ENCODE assay signal across 8 cellular contexts in genomic region chr19:4909897-4910593, GRCh38. TPM values are rescaled to one million over a fixed set of nuclear protein-coding genes. Genes with fewer than 3 reads are reported as not detected.
DNase-seq lines count a peak whose midpoint lies in the region; ATAC-seq and TF ChIP-seq lines count a peak whose summit lies in the region.

No MANE protein-coding gene starts in this region.

- no peak for TF ChIP-seq EP300 in suprapubic skin (IDR thresholded peaks at IDR 0.05)

- H3K4me1 Mint-ChIP-seq in activated naive CD4-positive, alpha-beta T cell treated with anti-CD3 and anti-CD28 coated beads, Interleukin-2, amount 50 U/mL, for 24 hours = peaks cover 54% of the 10 kb centered on the region
- H3K4me1 Mint-ChIP-seq in glutamatergic neuron (ENCODE audit: low read depth, unreplicated experiment) = peaks cover 18% of the 10 kb centered on the region

- H3K27ac Mint-ChIP-seq in activated naive CD4-positive, alpha-beta T cell treated with anti-CD3 and anti-CD28 coated beads, Interleukin-2, amount 50 U/mL, for 24 hours = peak overlapping the region; percentile 82
- H3K27ac Mint-ChIP-seq in glutamatergic neuron (ENCODE audit: unreplicated experiment) = no peak overlapping the region

- peak overlapping the region; percentile 38 for H3K27ac ChIP-seq in suprapubic skin

- peaks cover 3% of the 10 kb centered on the region for H3K36me3 Mint-ChIP-seq in activated naive CD4-positive, alpha-beta T cell treated with anti-CD3 and anti-CD28 coated beads, Interleukin-2, amount 50 U/mL, for 24 hours
- no peaks in the 10 kb centered on the region for H3K36me3 Mint-ChIP-seq in glutamatergic neuron (ENCODE audit: unreplicated experiment)

- WGBS in suprapubic skin = under 1% methylated on average over 13 of the region's 85 CpGs

- ATAC-seq in HG02571 (IDR thresholded peaks at IDR 0.05; ENCODE audit: unreplicated experiment) (peak; percentile 62), SK-N-SH treated with all-trans-retinoic acid at 6 μM for 48 hours (peak; percentile 69), omental fat pad (ENCODE audit: low FRiP score) (peak; percentile 83)

- peaks cover 48% of the 10 kb centered on the region for H3K4me1 ChIP-seq in suprapubic skin

- H3K4me3 ChIP-seq in suprapubic skin = peak overlapping the region; percentile 85

- H3K4me3 Mint-ChIP-seq in activated naive CD4-positive, alpha-beta T cell treated with anti-CD3 and anti-CD28 coated beads, Interleukin-2, amount 50 U/mL, for 24 hours = peak overlapping the region; percentile 100
- peak overlapping the region; percentile 86 for H3K4me3 Mint-ChIP-seq in glutamatergic neuron (ENCODE audit: unreplicated experiment)

- no peaks in the 10 kb centered on the region for H3K9me3 ChIP-seq in suprapubic skin

- no peaks in the 10 kb centered on the region for H3K27me3 ChIP-seq in suprapubic skin

- TF ChIP-seq CTCF in glutamatergic neuron (IDR thresholded peaks at IDR 0.05; ENCODE audit: partially characterized antibody, unreplicated experiment) (no peak), omental fat pad (IDR thresholded peaks at IDR 0.05) (no peak), suprapubic skin (IDR thresholded peaks at IDR 0.05) (no peak)

- H3K36me3 ChIP-seq in suprapubic skin = no peaks in the 10 kb centered on the region

- no peak for TF ChIP-seq POLR2A in suprapubic skin (IDR thresholded peaks at IDR 0.05)

- H3K27me3 Mint-ChIP-seq in activated naive CD4-positive, alpha-beta T cell treated with anti-CD3 and anti-CD28 coated beads, Interleukin-2, amount 50 U/mL, for 24 hours = no peaks in the 10 kb centered on the region
- peaks cover 6% of the 10 kb centered on the region for H3K27me3 Mint-ChIP-seq in glutamatergic neuron (ENCODE audit: unreplicated experiment)

- H3K9me3 Mint-ChIP-seq in activated naive CD4-positive, alpha-beta T cell treated with anti-CD3 and anti-CD28 coated beads, Interleukin-2, amount 50 U/mL, for 24 hours = no peaks in the 10 kb centered on the region
- peaks cover 4% of the 10 kb centered on the region for H3K9me3 Mint-ChIP-seq in glutamatergic neuron (ENCODE audit: unreplicated experiment)

- DNase-seq in ELF-1 (ENCODE audit: low read depth, low spot score) (peak; percentile 90), NCI-H1105 treated with DMSO at 0.1 percent for 48 hours (lab: John Stamatoyannopoulos, UW) (peak; percentile 92), glutamatergic neuron (peak; percentile 92), omental fat pad (ENCODE audit: low spot score) (peak; percentile 83), suprapubic skin (ENCODE audit: low spot score in 2 of 2) (peak; percentile 93 to 97)

TF ChIP-seq in SK-N-SH treated with all-trans-retinoic acid at 6 μM for 48 hours, 23 proteins besides CTCF, POLR2A, EP300 and RAD21:
- TF ChIP-seq CREB5 (CRISPR knock-in tag; IDR thresholded peaks at IDR 0.05; ENCODE audit: low read depth) (no peak), ZC3H10 (CRISPR knock-in tag; IDR thresholded peaks at IDR 0.05) (no peak), ZNF565 (CRISPR knock-in tag; conservative IDR thresholded peaks at IDR 0.05; ENCODE audit: low read depth) (no peak), ESRRG (CRISPR knock-in tag; IDR thresholded peaks at IDR 0.05) (no peak), OSR1 (CRISPR knock-in tag; IDR thresholded peaks at IDR 0.05) (no peak), BACH2 (CRISPR knock-in tag; IDR thresholded peaks at IDR 0.05; ENCODE audit: borderline replicate concordance) (no peak), RARB (CRISPR knock-in tag; IDR thresholded peaks at IDR 0.05) (no peak), POU6F1 (CRISPR knock-in tag; IDR thresholded peaks at IDR 0.05; ENCODE audit: borderline replicate concordance, low read depth) (no peak)

RNA-seq across cellular contexts. Expression of gene UHRF1, which starts 0.7 kb away (rescaled TPM):
- total RNA-seq in glutamatergic neuron (ENCODE audit: unreplicated experiment) (10.4 TPM), omental fat pad (1 to 10 TPM in 2 of 4 donors, under 1 TPM in 2; 0.63 to 3.5 (median 1.0) TPM), suprapubic skin (1 to 10 TPM in 3 of 4 donors, under 1 TPM in 1; 0.40 to 3.7 (median 2.8) TPM)

RNA-seq across cellular contexts. Expression of gene ARRDC5, which starts 7.3 kb away (rescaled TPM):
- total RNA-seq in glutamatergic neuron (ENCODE audit: unreplicated experiment) = not detected
- total RNA-seq in omental fat pad = 1 to 10 TPM in 1 of 4 donors, under 1 TPM in 1, not detected in 2; 0.69 to 1.1 TPM
- under 1 TPM in 1 of 4 donors, not detected in 3; 0.48 TPM for total RNA-seq in suprapubic skin

RNA-seq across cellular contexts. Expression of gene PLIN3, which starts 42.6 kb away (rescaled TPM):
- total RNA-seq in glutamatergic neuron (ENCODE audit: unreplicated experiment) = 6.8 TPM
- total RNA-seq in omental fat pad = 10 to 100 TPM; 23.1 to 64.0 (median 33.8) TPM
- 10 to 100 TPM; 52.4 to 74.9 (median 65.5) TPM for total RNA-seq in suprapubic skin

RNA-seq across cellular contexts. Expression of gene KDM4B, which starts 58.9 kb away (rescaled TPM):
- total RNA-seq in glutamatergic neuron (ENCODE audit: unreplicated experiment) (153 TPM), omental fat pad (10 to 100 TPM; 16.3 to 38.3 (median 22.4) TPM), suprapubic skin (10 to 100 TPM; 34.2 to 82.7 (median 48.7) TPM)

Comparison
In these comparisons a context has a peak if more than half of its experiments do, and no peak if none do; other contexts are left out.
1. Peak in every context shown above with its lines: DNase-seq, ATAC-seq, H3K4me3 ChIP-seq and H3K27ac ChIP-seq.